ENCODE assay signal across 4 cellular contexts in genomic region chr2:235311044-235311443, GRCh38.
A peak's percentile ranks its signal among the peaks of the same experiment; 100 is the strongest.
TF ChIP-seq lines count a peak whose summit lies in the region.

No MANE protein-coding gene starts in this region.

TF ChIP-seq in SK-N-SH treated with all-trans-retinoic acid at 6 μM for 48 hours, 23 proteins besides CTCF, POLR2A, EP300 and RAD21 (continued from another document):
- TF ChIP-seq ZNF8 (CRISPR knock-in tag; IDR thresholded peaks at IDR 0.05) = peak; percentile 82

TF ChIP-seq in SK-N-SH, 30 proteins besides CTCF, POLR2A, EP300 and RAD21 (continued from another document):
- TF ChIP-seq GABPA (IDR thresholded peaks at IDR 0.05; ENCODE audit: low read depth) (no peak), REST (IDR thresholded peaks at IDR 0.05; ENCODE audit: low read depth, low read length) (no peak), USF2 (IDR thresholded peaks at IDR 0.05; ENCODE audit: borderline replicate concordance, low read depth, low read length) (no peak), SIN3A (IDR thresholded peaks at IDR 0.05; ENCODE audit: borderline replicate concordance, low read depth, low read length) (no peak), RXRA (IDR thresholded peaks at IDR 0.05; ENCODE audit: borderline replicate concordance, low read depth) (no peak), FOXJ3 (CRISPR knock-in tag; IDR thresholded peaks at IDR 0.05) (no peak), POLR2AphosphoS5 (IDR thresholded peaks at IDR 0.05; ENCODE audit: low read depth, low read length) (no peak), SMC3 (IDR thresholded peaks at IDR 0.05; ENCODE audit: low read depth, low read length) (no peak), TAF1 (IDR thresholded peaks at IDR 0.05; ENCODE audit: borderline replicate concordance, low read depth, low read length) (no peak), IRF3 (IDR thresholded peaks at IDR 0.05; ENCODE audit: low read depth, low read length) (no peak), FOXM1 (IDR thresholded peaks at IDR 0.05; ENCODE audit: low read depth) (no peak), USF1 (IDR thresholded peaks at IDR 0.05; ENCODE audit: borderline replicate concordance, low read depth) (no peak), GATA2 (CRISPR knock-in tag; IDR thresholded peaks at IDR 0.05) (no peak)

TF ChIP-seq in HepG2, 621 proteins besides CTCF, POLR2A, EP300 and RAD21 (continued from another document):
- TF ChIP-seq ONECUT2 (CRISPR knock-in tag; IDR thresholded peaks at IDR 0.05) (no peak), ARNT2 (CRISPR knock-in tag; IDR thresholded peaks at IDR 0.05; ENCODE audit: low read depth) (no peak), MAFK (conservative IDR thresholded peaks at IDR 0.05 in 1 of 2, IDR thresholded peaks at IDR 0.05 in 1 of 2; ENCODE audit: low read length in 2 of 2) (peak; percentile 22 to 55; a peak in 2 of 4 replicates), IRF9 (CRISPR knock-in tag; IDR thresholded peaks at IDR 0.05; ENCODE audit: borderline replicate concordance) (no peak), U2AF2 (IDR thresholded peaks at IDR 0.05; ENCODE audit: low read depth, low read length) (no peak)

TF ChIP-seq in A549, 52 proteins besides CTCF, POLR2A, EP300 and RAD21:
- TF ChIP-seq HEYL (CRISPR knock-in tag; IDR thresholded peaks at IDR 0.05) (no peak), SMC3 (IDR thresholded peaks at IDR 0.05) (no peak), JUN (IDR thresholded peaks at IDR 0.05) (no peak), BCL3 (IDR thresholded peaks at IDR 0.05) (no peak), MAFK (IDR thresholded peaks at IDR 0.05; ENCODE audit: partially characterized antibody) (peak; percentile 58), SREBF2 (IDR thresholded peaks at IDR 0.05) (no peak)
TF ChIP-seq in A549: peak in this region for 1.
